In the genomic region with DNA sequence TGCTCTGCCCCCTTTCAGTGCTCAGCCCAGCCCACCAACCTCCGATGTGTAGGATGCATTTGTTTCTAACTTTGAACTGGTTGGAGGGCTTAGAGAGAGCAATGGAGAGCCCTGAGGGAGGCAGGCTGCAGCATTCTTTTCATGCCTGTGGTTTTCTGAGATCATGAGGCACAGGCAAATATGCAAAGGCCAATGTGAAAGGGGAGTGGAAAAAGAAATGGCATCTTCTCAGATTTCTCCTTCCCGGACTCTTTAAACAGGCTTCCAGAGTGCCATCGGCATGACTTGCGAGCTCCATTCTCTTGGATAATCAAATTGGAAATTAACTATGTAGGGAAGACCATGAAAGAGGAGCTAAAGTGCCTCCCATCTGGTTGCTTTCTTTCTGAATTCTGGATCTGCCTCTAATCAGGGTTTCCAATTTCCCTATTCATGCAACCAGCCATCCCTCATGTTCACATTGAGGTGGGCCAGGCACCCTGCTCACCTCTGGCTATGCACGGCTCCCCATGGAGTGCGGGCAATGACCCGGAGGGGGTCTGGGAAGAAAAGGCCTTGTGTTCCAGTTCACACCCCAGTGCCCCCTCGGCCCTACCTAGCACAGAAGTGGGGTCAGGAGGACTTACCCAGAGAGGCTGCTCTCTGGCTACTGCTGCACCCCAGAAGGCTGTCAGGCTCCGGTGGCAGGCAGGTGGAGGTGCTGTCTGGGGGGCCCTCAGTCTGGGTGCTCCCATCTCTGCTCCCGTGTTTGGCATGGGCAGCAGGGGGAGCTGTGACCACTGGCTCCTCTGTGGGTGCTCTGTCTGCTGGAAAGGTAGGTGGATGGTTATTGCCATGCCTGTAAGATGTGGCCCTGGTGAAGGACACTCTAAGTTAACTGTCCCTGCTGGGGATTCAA, we compare ENCODE assay signal across 1 cellular context.
A peak's percentile ranks its signal among the peaks of the same experiment; 100 is the strongest.
TF ChIP-seq lines count a peak whose summit lies in the region.

No MANE protein-coding gene starts in this region.

TF ChIP-seq in HepG2, 621 proteins besides CTCF, POLR2A, EP300 and RAD21 (continued from another document and continues in another):
- no peak for TF ChIP-seq ARID4A (CRISPR knock-in tag; IDR thresholded peaks at IDR 0.05; ENCODE audit: borderline replicate concordance)
- TF ChIP-seq ZNF382 (CRISPR knock-in tag; IDR thresholded peaks at IDR 0.05; ENCODE audit: borderline replicate concordance) = no peak
- no peak for TF ChIP-seq ZNF484 (CRISPR knock-in tag; IDR thresholded peaks at IDR 0.05; ENCODE audit: borderline replicate concordance, low read depth)
- peak; percentile 24; the same call in 1 of the 2 replicates for TF ChIP-seq HDAC2 (CRISPR knock-in tag; IDR thresholded peaks at IDR 0.05)
- no peak for TF ChIP-seq ZNF614 (CRISPR knock-in tag; IDR thresholded peaks at IDR 0.05; ENCODE audit: borderline replicate concordance)
- no peak for TF ChIP-seq IRX3 (CRISPR knock-in tag; IDR thresholded peaks at IDR 0.05; ENCODE audit: borderline replicate concordance, low read depth)
- TF ChIP-seq ZNF777 (CRISPR knock-in tag; IDR thresholded peaks at IDR 0.05) = no peak
- TF ChIP-seq GATAD2A (CRISPR knock-in tag; IDR thresholded peaks at IDR 0.05) = 0 out of 2 replicates have a peak, but pooled peaks have one; percentile 37
- no peak for TF ChIP-seq THAP7 (CRISPR knock-in tag; IDR thresholded peaks at IDR 0.05)
- no peak for TF ChIP-seq TBP (CRISPR knock-in tag; IDR thresholded peaks at IDR 0.05)
- TF ChIP-seq RORA (CRISPR knock-in tag; IDR thresholded peaks at IDR 0.05) = no peak
- TF ChIP-seq TGIF2 (CRISPR knock-in tag; IDR thresholded peaks at IDR 0.05) = no peak
- TF ChIP-seq ZNF317 (CRISPR knock-in tag; IDR thresholded peaks at IDR 0.05) = no peak
- no peak for TF ChIP-seq MED1 (CRISPR knock-in tag; IDR thresholded peaks at IDR 0.05)
- TF ChIP-seq ZNF670 (CRISPR knock-in tag; IDR thresholded peaks at IDR 0.05; ENCODE audit: borderline replicate concordance) = no peak
- TF ChIP-seq NRL (CRISPR knock-in tag; IDR thresholded peaks at IDR 0.05; ENCODE audit: borderline replicate concordance) = no peak
- TF ChIP-seq MTA3 (CRISPR knock-in tag; IDR thresholded peaks at IDR 0.05) = no peak
- no peak for TF ChIP-seq ZNF652 (CRISPR knock-in tag; IDR thresholded peaks at IDR 0.05; ENCODE audit: borderline replicate concordance, low read depth)
- TF ChIP-seq KLF12 (CRISPR knock-in tag; IDR thresholded peaks at IDR 0.05; ENCODE audit: borderline replicate concordance) = no peak
- TF ChIP-seq AKNA (CRISPR knock-in tag; IDR thresholded peaks at IDR 0.05; ENCODE audit: borderline replicate concordance) = no peak
- no peak for TF ChIP-seq ZNF251 (CRISPR knock-in tag; IDR thresholded peaks at IDR 0.05)
- TF ChIP-seq MEIS1 (CRISPR knock-in tag; IDR thresholded peaks at IDR 0.05; ENCODE audit: borderline replicate concordance) = no peak
- no peak for TF ChIP-seq ZNF280B (CRISPR knock-in tag; IDR thresholded peaks at IDR 0.05; ENCODE audit: borderline replicate concordance)
- TF ChIP-seq CENPX (CRISPR knock-in tag; IDR thresholded peaks at IDR 0.05) = no peak
- peak; percentile 79 for TF ChIP-seq TFE3 (CRISPR knock-in tag; IDR thresholded peaks at IDR 0.05)
- no peak for TF ChIP-seq FOXK1 (CRISPR knock-in tag; IDR thresholded peaks at IDR 0.05; ENCODE audit: borderline replicate concordance, low read depth)
- TF ChIP-seq FOXA1 (IDR thresholded peaks at IDR 0.05) = no peak
- TF ChIP-seq FOXA1 (CRISPR knock-in tag; IDR thresholded peaks at IDR 0.05) = no peak
- no peak for TF ChIP-seq ZNF33A (CRISPR knock-in tag; IDR thresholded peaks at IDR 0.05; ENCODE audit: borderline replicate concordance)
- TF ChIP-seq HNF1A (IDR thresholded peaks at IDR 0.05; ENCODE audit: low read depth) = no peak
- TF ChIP-seq HNF1A (CRISPR knock-in tag; IDR thresholded peaks at IDR 0.05; ENCODE audit: borderline replicate concordance) = no peak
- TF ChIP-seq, protein P1, sequence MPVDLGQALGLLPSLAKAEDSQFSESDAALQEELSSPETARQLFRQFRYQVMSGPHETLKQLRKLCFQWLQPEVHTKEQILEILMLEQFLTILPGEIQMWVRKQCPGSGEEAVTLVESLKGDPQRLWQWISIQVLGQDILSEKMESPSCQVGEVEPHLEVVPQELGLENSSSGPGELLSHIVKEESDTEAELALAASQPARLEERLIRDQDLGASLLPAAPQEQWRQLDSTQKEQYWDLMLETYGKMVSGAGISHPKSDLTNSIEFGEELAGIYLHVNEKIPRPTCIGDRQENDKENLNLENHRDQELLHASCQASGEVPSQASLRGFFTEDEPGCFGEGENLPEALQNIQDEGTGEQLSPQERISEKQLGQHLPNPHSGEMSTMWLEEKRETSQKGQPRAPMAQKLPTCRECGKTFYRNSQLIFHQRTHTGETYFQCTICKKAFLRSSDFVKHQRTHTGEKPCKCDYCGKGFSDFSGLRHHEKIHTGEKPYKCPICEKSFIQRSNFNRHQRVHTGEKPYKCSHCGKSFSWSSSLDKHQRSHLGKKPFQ (CRISPR knock-in tag; IDR thresholded peaks at IDR 0.05; ENCODE audit: insufficient replicate concordance) = no peak
